Comparison of ENCODE assay signal across 9 cellular contexts in the genomic region with DNA sequence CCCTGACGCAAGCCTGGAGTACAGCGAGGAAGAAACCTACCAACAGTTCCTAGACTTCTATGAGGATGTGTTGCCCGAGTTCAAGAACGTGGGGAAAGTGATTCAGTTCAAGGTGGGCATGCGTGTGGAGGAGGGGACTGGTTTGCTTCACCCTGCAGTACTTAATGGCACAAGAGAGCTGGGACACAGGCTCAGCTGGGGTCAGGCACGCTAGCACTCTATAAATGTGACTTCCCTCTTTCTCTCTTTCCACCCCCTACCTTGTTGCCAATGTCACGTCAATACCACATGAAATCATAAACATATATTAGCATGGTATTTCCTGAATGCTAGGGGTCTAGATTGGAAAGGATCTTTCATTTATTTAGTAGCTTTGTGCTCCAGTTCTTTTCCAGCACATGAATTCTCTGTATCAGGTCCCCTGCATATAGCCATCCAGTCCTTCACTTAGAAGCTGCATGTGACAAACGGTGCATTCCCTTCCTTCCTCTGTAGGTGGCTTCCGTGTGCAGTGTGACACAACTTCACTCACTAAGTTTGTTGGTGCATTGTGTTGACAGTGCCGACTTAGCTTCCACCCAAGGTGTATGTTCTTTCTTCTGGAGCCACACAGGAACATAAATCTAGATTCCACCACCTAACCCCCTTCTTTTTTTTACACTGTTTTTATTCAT. TPM values are rescaled to one million over a fixed set of nuclear protein-coding genes. Genes with fewer than 3 reads are reported as not detected.
A peak's percentile ranks its signal among the peaks of the same experiment; 100 is the strongest.
DNase-seq lines count a peak whose midpoint lies in the region; ATAC-seq and TF ChIP-seq lines count a peak whose summit lies in the region.
"Had no signal": no experiment of that assay in that cellular context is flagged by ENCODE, and none has a peak within 500 bp of the region (broad histone marks: within the 10 kb centered on the region; RNA-seq: fewer than 3 reads in every experiment).

No MANE protein-coding gene starts in this region.

- no peak overlapping the region for H3K9ac ChIP-seq in neural cell (ENCODE audit: low read length)

- H3K27ac ChIP-seq in Peyer's patch (no peak overlapping the region), dorsolateral prefrontal cortex (no peak overlapping the region), neural cell (ENCODE audit: low read length) (no peak overlapping the region)
- H3K27ac ChIP-seq: upper lobe of left lung had no signal

- no peak overlapping the region for H3K4me3 ChIP-seq in GM12865 (ENCODE audit: low read depth, low read length)
- H3K4me3 ChIP-seq in Peyer's patch, result no peak overlapping the region
- no peak overlapping the region for H3K4me3 ChIP-seq in dorsolateral prefrontal cortex
- H3K4me3 ChIP-seq in neural cell (ENCODE audit: low read length), result no peak overlapping the region
- H3K4me3 ChIP-seq: upper lobe of left lung had no signal

- H3K36me3 ChIP-seq in Peyer's patch, result peaks cover 0 to 33% (median 0%) of the 10 kb centered on the region in 3 donors
- no peaks in the 10 kb centered on the region for H3K36me3 ChIP-seq in neural cell (ENCODE audit: insufficient read depth, low read length)

- no peak overlapping the region for H2AFZ ChIP-seq in neural cell (ENCODE audit: low read depth, low read length)

- peak; percentile 34 for TF ChIP-seq RAD21 in neural cell (conservative IDR thresholded peaks at IDR 0.05)

- no peaks in the 10 kb centered on the region for H3K4me1 ChIP-seq in Peyer's patch

- no peaks in the 10 kb centered on the region for H3K79me2 ChIP-seq in neural cell (replicated peaks; ENCODE audit: insufficient read depth, low read length)

- H3K9me2 ChIP-seq in neural cell (ENCODE audit: insufficient read depth, low read length), result no peaks in the 10 kb centered on the region

- no peak overlapping the region for H3K4me2 ChIP-seq in neural cell (ENCODE audit: low read length)

- no peaks in the 10 kb centered on the region for H3K27me3 ChIP-seq in Peyer's patch
- H3K27me3 ChIP-seq in dorsolateral prefrontal cortex, result no peaks in the 10 kb centered on the region
- H3K27me3 ChIP-seq in neural cell (ENCODE audit: insufficient read depth, low read depth, low read length), result no peaks in the 10 kb centered on the region
- H3K27me3 ChIP-seq: upper lobe of left lung had no signal

- DNase-seq in A172 (ENCODE audit: low spot score) (peak; percentile 13), GM12865 (ENCODE audit: low read depth) (peak; percentile 56), Peyer's patch (no peak), dorsolateral prefrontal cortex (no peak), NCI-H2171 treated with DMSO at 0.1 percent for 48 hours (lab: John Stamatoyannopoulos, UW) (no peak), NCI-H2196 treated with DMSO at 0.1 percent for 48 hours (lab: John Stamatoyannopoulos, UW; ENCODE audit: unreplicated experiment) (no peak)

- H3K9me3 ChIP-seq in Peyer's patch, result no peaks in the 10 kb centered on the region
- H3K9me3 ChIP-seq in neural cell (ENCODE audit: low read length), result no peaks in the 10 kb centered on the region
- H3K9me3 ChIP-seq: upper lobe of left lung had no signal

- TF ChIP-seq CTCF in GM12865 (IDR thresholded peaks at IDR 0.05; ENCODE audit: insufficient read depth, low read depth, low read length, missing control alignments) (peak; percentile 47), Peyer's patch (IDR thresholded peaks at IDR 0.05) (peak in 4 of 6 experiments; percentile 16 to 52 (median 48)), dorsolateral prefrontal cortex (IDR thresholded peaks at IDR 0.05 in 54 of 56, conservative IDR thresholded peaks at IDR 0.05 in 2 of 56; ENCODE audit: low read depth in 1 of 56, partially characterized antibody in 56 of 56) (peak in 30 of 56 donors; percentile 9 to 46 (median 22)), neural cell (IDR thresholded peaks at IDR 0.05; ENCODE audit: poor library complexity, severe bottlenecking) (peak; percentile 45)

- ATAC-seq in HG02840 (IDR thresholded peaks at IDR 0.05; ENCODE audit: low FRiP score, unreplicated experiment), result peak; percentile 89

- intact Hi-C loops in dorsolateral prefrontal cortex (cut with DNase I), result no loop called here

- TF ChIP-seq EP300 in neural cell (conservative IDR thresholded peaks at IDR 0.05; ENCODE audit: poor library complexity, severe bottlenecking), result no peak

- no peaks in the 10 kb centered on the region for H4K20me1 ChIP-seq in neural cell (ENCODE audit: insufficient read depth)

- TF ChIP-seq POLR2A in Peyer's patch (IDR thresholded peaks at IDR 0.05), result no peak

- no peaks in the 10 kb centered on the region for H3F3A ChIP-seq in neural cell (ENCODE audit: insufficient read depth, low read length, poor library complexity, severe bottlenecking)

TF ChIP-seq in neural cell, 6 proteins besides CTCF, POLR2A, EP300 and RAD21:
- TF ChIP-seq, protein P1, sequence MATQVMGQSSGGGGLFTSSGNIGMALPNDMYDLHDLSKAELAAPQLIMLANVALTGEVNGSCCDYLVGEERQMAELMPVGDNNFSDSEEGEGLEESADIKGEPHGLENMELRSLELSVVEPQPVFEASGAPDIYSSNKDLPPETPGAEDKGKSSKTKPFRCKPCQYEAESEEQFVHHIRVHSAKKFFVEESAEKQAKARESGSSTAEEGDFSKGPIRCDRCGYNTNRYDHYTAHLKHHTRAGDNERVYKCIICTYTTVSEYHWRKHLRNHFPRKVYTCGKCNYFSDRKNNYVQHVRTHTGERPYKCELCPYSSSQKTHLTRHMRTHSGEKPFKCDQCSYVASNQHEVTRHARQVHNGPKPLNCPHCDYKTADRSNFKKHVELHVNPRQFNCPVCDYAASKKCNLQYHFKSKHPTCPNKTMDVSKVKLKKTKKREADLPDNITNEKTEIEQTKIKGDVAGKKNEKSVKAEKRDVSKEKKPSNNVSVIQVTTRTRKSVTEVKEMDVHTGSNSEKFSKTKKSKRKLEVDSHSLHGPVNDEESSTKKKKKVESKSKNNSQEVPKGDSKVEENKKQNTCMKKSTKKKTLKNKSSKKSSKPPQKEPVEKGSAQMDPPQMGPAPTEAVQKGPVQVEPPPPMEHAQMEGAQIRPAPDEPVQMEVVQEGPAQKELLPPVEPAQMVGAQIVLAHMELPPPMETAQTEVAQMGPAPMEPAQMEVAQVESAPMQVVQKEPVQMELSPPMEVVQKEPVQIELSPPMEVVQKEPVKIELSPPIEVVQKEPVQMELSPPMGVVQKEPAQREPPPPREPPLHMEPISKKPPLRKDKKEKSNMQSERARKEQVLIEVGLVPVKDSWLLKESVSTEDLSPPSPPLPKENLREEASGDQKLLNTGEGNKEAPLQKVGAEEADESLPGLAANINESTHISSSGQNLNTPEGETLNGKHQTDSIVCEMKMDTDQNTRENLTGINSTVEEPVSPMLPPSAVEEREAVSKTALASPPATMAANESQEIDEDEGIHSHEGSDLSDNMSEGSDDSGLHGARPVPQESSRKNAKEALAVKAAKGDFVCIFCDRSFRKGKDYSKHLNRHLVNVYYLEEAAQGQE (IDR thresholded peaks at IDR 0.05; ENCODE audit: borderline replicate concordance), result no peak
- no peak for TF ChIP-seq POLR2AphosphoS5 (IDR thresholded peaks at IDR 0.05)
- peak; percentile 52 for TF ChIP-seq SMC3 (conservative IDR thresholded peaks at IDR 0.05; ENCODE audit: poor library complexity)
- no peak for TF ChIP-seq EZH2 (IDR thresholded peaks at IDR 0.05; ENCODE audit: borderline replicate concordance, insufficient read depth, low read length, poor library complexity, severe bottlenecking)

RNA-seq across cellular contexts. Expression of a gene that starts 25.6 kb away (rescaled TPM):
- total RNA-seq in A172 (2014; rRNA removed; shearing (Covaris generic)), result 5.5 and 8.0 TPM in 2 replicates
- total RNA-seq in Peyer's patch (10 to 100 TPM in 1 of 4 donors, 1 to 10 TPM in 3; 3.2 to 16.5 (median 5.8) TPM), dorsolateral prefrontal cortex (10 to 100 TPM in 118 of 120 experiments, 1 to 10 TPM in 2; 8.9 to 29.9 (median 17.8) TPM)
- polyA plus RNA-seq in neural cell, result 10.6 and 11.2 TPM in 2 replicates
- 7.1 and 7.9 TPM in 2 replicates for polyA minus RNA-seq in neural cell

RNA-seq across cellular contexts. Expression of a gene that starts 38.7 kb away (rescaled TPM):
- 125 and 223 TPM in 2 replicates for total RNA-seq in A172 (2014; rRNA removed; shearing (Covaris generic))
- 10 to 100 TPM in 2 of 4 donors, 1 to 10 TPM in 2; 6.5 to 19.8 (median 10.7) TPM for total RNA-seq in Peyer's patch
- 10 to 100 TPM; 33.9 to 89.2 (median 63.3) TPM for total RNA-seq in dorsolateral prefrontal cortex
- polyA plus RNA-seq in neural cell, result 127 and 160 TPM in 2 replicates
- polyA minus RNA-seq in neural cell, result 98.6 and 148 TPM in 2 replicates

Comparison
In these comparisons a context has a peak if more than half of its experiments do, and no peak if none do; other contexts are left out.
1. DNase-seq: peak in A172 (single experiment) and GM12865 (single experiment); none in Peyer's patch (0 of 3), dorsolateral prefrontal cortex (0 of 10), NCI-H2171 treated with DMSO at 0.1 percent for 48 hours (single experiment) and NCI-H2196 treated with DMSO at 0.1 percent for 48 hours (single experiment).
2. Peak in every context shown above with its lines, with median percentiles within 50 percentile points of each other: CTCF ChIP-seq.